In the genomic region with DNA sequence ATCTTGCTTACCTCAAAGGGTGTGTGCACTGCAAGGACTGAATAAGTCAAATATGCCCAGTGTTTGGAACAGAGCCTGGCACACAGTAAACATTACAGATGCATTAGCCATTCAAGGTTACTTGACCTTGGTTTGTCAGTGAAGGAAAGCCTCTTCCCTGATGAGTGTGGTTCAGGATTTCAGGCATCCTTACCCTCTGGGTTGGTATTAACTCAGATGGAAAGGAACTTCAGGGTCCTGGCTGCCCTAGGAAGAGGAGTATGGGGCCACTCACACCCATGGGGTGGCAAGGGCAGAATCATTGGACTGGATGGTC, we compare ENCODE assay signal across 31 cellular contexts. TPM values are rescaled to one million over a fixed set of nuclear protein-coding genes. Genes with fewer than 3 reads are reported as not detected.
DNase-seq lines count a peak whose midpoint lies in the region; ATAC-seq and TF ChIP-seq lines count a peak whose summit lies in the region.
"Had no signal": no experiment of that assay in that cellular context is flagged by ENCODE, and none has a peak within 500 bp of the region (broad histone marks: within the 10 kb centered on the region; RNA-seq: fewer than 3 reads in every experiment).

No MANE protein-coding gene starts in this region.

- no peaks in the 10 kb centered on the region for H3F3A ChIP-seq in smooth muscle cell (ENCODE audit: low read depth)

- H3K79me2 ChIP-seq in smooth muscle cell (ENCODE audit: low read depth) = peaks cover 57% of the 10 kb centered on the region

- H3K4me3 ChIP-seq in adipocyte (ENCODE audit: low read length) (no peak overlapping the region), left lung (no peak overlapping the region), skeletal muscle tissue (ENCODE audit: low read length in 3 of 3) (no peak overlapping the region), smooth muscle cell (no peak overlapping the region)
- H3K4me3 ChIP-seq: coronary artery, K562, MG63, SK-N-MC had no signal

- H3K27me3 ChIP-seq in adipocyte (replicated peaks; ENCODE audit: control insufficient read depth, insufficient read depth, low read length) (no peaks in the 10 kb centered on the region), left lung (no peaks in the 10 kb centered on the region), skeletal muscle tissue (ENCODE audit: control insufficient read depth in 3 of 3, insufficient read depth in 3 of 3, low read length in 3 of 3) (no peaks in the 10 kb centered on the region), smooth muscle cell (ENCODE audit: low read depth) (no peaks in the 10 kb centered on the region)
- H3K27me3 ChIP-seq: MG63 had no signal

- H3K9ac ChIP-seq in adipocyte (ENCODE audit: low read length) = no peak overlapping the region
- H3K9ac ChIP-seq in skeletal muscle tissue (ENCODE audit: low read depth in 1 of 3, low read length in 3 of 3) = peak overlapping the region in 2 of 3 donors; percentile 16 to 20
- H3K9ac ChIP-seq in smooth muscle cell (ENCODE audit: low read depth) = no peak overlapping the region

- ATAC-seq in left lung (peak; percentile 71), GM19035 (IDR thresholded peaks at IDR 0.05; ENCODE audit: unreplicated experiment) (no peak)
- ATAC-seq: activated T-cell treated with anti-CD3 and anti-CD28 coated beads, Interleukin-2, amount 50 U/mL, for 4 hours; K562; left cardiac atrium; sciatic nerve had no signal

- intact Hi-C loops in left lung (cut with DNase I) = no loop called here

- DNase-seq in EH (ENCODE audit: low read depth) (peak; percentile 39), adipocyte (ENCODE audit: low read depth) (peak; percentile 40), left lung (no peak), A172 (ENCODE audit: low spot score) (no peak), NCI-H526 (lab: John Stamatoyannopoulos, UW) (no peak), smooth muscle cell (lab: John Stamatoyannopoulos, UW; ENCODE audit: unreplicated experiment) (no peak)
- DNase-seq: activated gamma-delta T cell treated with Interleukin-2 at 50 U/mL for 16 hours; activated naive CD8-positive, alpha-beta T cell treated with anti-CD3 and anti-CD28 coated beads, Interleukin-2, amount 10 ng/mL, durations not matched to agents 7 days and 5 days; activated T-cell treated with anti-CD3 and anti-CD28 coated beads, Interleukin-2, amount 50 U/mL, for 4 hours; Caco-2; effector memory CD4-positive, alpha-beta T cell; GDM1; MG63; NCI-H1105; NCI-H2171; NCI-H524; OCI-M1; stimulated activated CD4-positive, alpha-beta T cell treated with anti-CD3 and anti-CD28 coated beads, Interleukin-15, amount 100 ng/mL, for 24 hours; stimulated activated CD4-positive, alpha-beta T cell treated with anti-CD3 and anti-CD28 coated beads, Interleukin-4, amount 100 ng/mL, for 4 hours; trophoblast cell had no signal

- H3K27ac ChIP-seq in left lung (peak overlapping the region in 1 of 2 donors; percentile 59), skeletal muscle tissue (ENCODE audit: low read depth, low read length) (no peak overlapping the region), smooth muscle cell (ENCODE audit: low read depth) (no peak overlapping the region)
- H3K27ac ChIP-seq: coronary artery, SK-N-MC had no signal

- H3K4me2 ChIP-seq in smooth muscle cell = no peak overlapping the region

- H3K4me1 ChIP-seq in adipocyte (ENCODE audit: control insufficient read depth, insufficient read depth, low read length) (peaks cover 35% of the 10 kb centered on the region), left lung (peaks cover 21 to 38% of the 10 kb centered on the region in 2 donors), skeletal muscle tissue (ENCODE audit: control insufficient read depth in 3 of 3, insufficient read depth in 3 of 3, low read length in 3 of 3) (peaks cover 20 to 36% (median 22%) of the 10 kb centered on the region in 3 donors), smooth muscle cell (ENCODE audit: low read depth) (peaks cover 10% of the 10 kb centered on the region)

- H3K9me3 ChIP-seq in adipocyte (ENCODE audit: control insufficient read depth, low read length) (no peaks in the 10 kb centered on the region), left lung (no peaks in the 10 kb centered on the region), skeletal muscle tissue (ENCODE audit: control insufficient read depth in 3 of 3, low read length in 3 of 3) (no peaks in the 10 kb centered on the region), smooth muscle cell (replicated peaks; ENCODE audit: low read depth) (no peaks in the 10 kb centered on the region)
- H3K9me3 ChIP-seq: Caco-2, MG63 had no signal

- no peak for TF ChIP-seq CTCF in left lung (IDR thresholded peaks at IDR 0.05)
- no peak for TF ChIP-seq CTCF in smooth muscle cell (IDR thresholded peaks at IDR 0.05; ENCODE audit: borderline replicate concordance, insufficient read depth, poor library complexity, severe bottlenecking)

- H2AFZ ChIP-seq in smooth muscle cell (ENCODE audit: low read depth) = no peak overlapping the region

- H3K36me3 ChIP-seq in adipocyte (ENCODE audit: control insufficient read depth, insufficient read depth, low read length, severe bottlenecking) (peaks cover 46% of the 10 kb centered on the region), left lung (peaks cover 0 to 80% of the 10 kb centered on the region in 2 donors), skeletal muscle tissue (ENCODE audit: control insufficient read depth in 3 of 3, insufficient read depth in 3 of 3, low read length in 3 of 3) (peaks cover 41 to 61% (median 48%) of the 10 kb centered on the region in 3 donors), smooth muscle cell (ENCODE audit: low read depth) (no peaks in the 10 kb centered on the region)

- H4K20me1 ChIP-seq in smooth muscle cell (ENCODE audit: low read depth) = peaks cover 94% of the 10 kb centered on the region

RNA-seq across cellular contexts. Expression of gene SMIM41, which starts 4.1 kb away (rescaled TPM):
- 1 to 10 TPM in 1 of 2 donors, under 1 TPM in 1; 0.47 to 4.5 TPM for total RNA-seq in left lung
- not detected for total RNA-seq in skeletal muscle tissue
- not detected in 2 replicates for total RNA-seq in A172 (2014; rRNA removed; shearing (Covaris generic))
- total RNA-seq in smooth muscle cell = not detected in 2 replicates
- polyA plus RNA-seq in smooth muscle cell = not detected in 2 replicates
- total RNA-seq: activated naive CD8-positive, alpha-beta T cell treated with anti-CD3 and anti-CD28 coated beads, Interleukin-2, amount 10 ng/mL, durations not matched to agents 7 days and 5 days; activated T-cell treated with anti-CD3 and anti-CD28 coated beads, Interleukin-2, amount 50 U/mL, for 4 hours; Caco-2; cardiac septum; epithelial cell of proximal tubule; frontal cortex; K562 had no signal
- polyA plus RNA-seq: K562, neural cell had no signal

RNA-seq across cellular contexts. Expression of gene ATG101, which starts 5.6 kb away (rescaled TPM):
- total RNA-seq in left lung = 10 to 100 TPM; 35.7 to 42.4 TPM
- total RNA-seq in skeletal muscle tissue = 34.4 TPM
- total RNA-seq in A172 (2014; rRNA removed; shearing (Covaris generic)) = 70.3 and 74.7 TPM in 2 replicates
- total RNA-seq in smooth muscle cell = 62.6 and 73.4 TPM in 2 replicates
- polyA plus RNA-seq in smooth muscle cell = 114 and 120 TPM in 2 replicates

RNA-seq across cellular contexts. Expression of gene NR4A1, which starts 24.1 kb away (rescaled TPM):
- total RNA-seq in left lung (100 to 1,000 TPM in 1 of 2 donors, 10 to 100 TPM in 1; 36.4 to 165 TPM), skeletal muscle tissue (24.5 TPM), smooth muscle cell (178 and 182 TPM in 2 replicates)
- 1.5 and 3.3 TPM in 2 replicates for total RNA-seq in A172 (2014; rRNA removed; shearing (Covaris generic))
- polyA plus RNA-seq in smooth muscle cell = 510 and 634 TPM in 2 replicates

Comparison
In these comparisons a context has a peak if more than half of its experiments do, and no peak if none do; other contexts are left out.
1. DNase-seq: peak in EH (single experiment) and adipocyte (single experiment); none in left lung (0 of 2), A172 (single experiment), NCI-H526 (0 of 2) and smooth muscle cell (single experiment).
2. H3K9ac ChIP-seq: peak in skeletal muscle tissue (2 of 3); none in adipocyte (single experiment) and smooth muscle cell (single experiment).